In the genomic region with DNA sequence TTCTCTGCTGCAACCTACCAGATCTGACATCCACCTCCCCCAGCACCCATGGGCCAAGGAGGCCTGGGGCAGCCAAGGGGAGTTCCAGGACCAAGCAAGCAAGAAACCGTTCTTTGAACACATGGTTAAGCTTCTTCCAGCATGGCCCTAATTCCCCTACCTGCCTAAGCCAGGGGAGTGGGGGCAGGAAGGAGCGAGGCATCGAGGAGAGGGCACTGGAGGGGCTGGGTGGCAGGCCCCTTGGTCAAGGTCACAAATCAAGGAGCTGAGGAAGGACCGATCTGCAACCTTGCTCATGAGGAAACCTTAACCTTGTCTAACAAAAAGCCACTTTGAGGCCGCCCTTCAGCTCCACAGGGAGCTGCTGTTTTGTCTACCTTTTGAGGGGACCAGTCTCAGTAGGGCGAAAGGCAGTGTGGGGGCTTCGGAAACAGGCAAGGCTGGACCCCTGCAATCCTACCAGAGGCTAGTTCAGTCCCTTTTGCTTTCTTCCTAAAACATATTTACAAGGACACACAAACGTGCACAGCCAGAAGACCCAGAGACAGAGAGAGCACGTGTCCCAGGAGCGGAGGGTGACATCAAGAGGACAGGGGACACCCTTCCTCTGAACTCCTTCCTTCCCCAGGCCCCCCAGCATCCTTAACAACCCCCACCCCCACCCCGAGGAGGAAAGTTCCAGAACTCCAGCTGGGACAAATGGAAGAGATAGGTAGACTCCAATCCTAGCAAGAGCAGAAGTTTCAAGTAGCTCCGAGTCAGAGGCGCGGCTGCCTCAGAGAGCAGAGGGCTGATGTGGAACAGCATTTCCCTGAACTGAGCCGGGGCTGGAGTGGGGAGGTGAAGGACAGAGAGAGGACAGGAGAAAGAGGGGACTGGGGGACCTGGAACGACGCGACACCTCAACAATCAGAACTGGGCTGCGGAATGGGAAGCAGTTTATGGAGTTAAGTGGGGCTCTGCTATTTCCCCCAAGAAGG, we compare ENCODE assay signal across 17 cellular contexts. TPM values are rescaled to one million over a fixed set of nuclear protein-coding genes. Genes with fewer than 3 reads are reported as not detected.
DNase-seq lines count a peak whose midpoint lies in the region; ATAC-seq, FAIRE-seq and TF ChIP-seq lines count a peak whose summit lies in the region.
"Had no signal": no experiment of that assay in that cellular context is flagged by ENCODE, and none has a peak within 500 bp of the region (broad histone marks: within the 10 kb centered on the region; RNA-seq: fewer than 3 reads in every experiment).

No MANE protein-coding gene starts in this region.

- no peak overlapping the region for H3K4me3 ChIP-seq in HEK293 (ENCODE audit: low read depth, low read length)
- no peak overlapping the region for H3K4me3 ChIP-seq in GM12878
- no peak overlapping the region for H3K4me3 ChIP-seq in neural progenitor cell
- H3K4me3 ChIP-seq in gastrocnemius medialis: no peak overlapping the region

- H3K9me3 ChIP-seq in HEK293 (ENCODE audit: control insufficient read depth, insufficient read depth, low read depth, low read length) (no peaks in the 10 kb centered on the region), GM12878 (replicated peaks; ENCODE audit: control insufficient read depth, insufficient read depth, low read length) (no peaks in the 10 kb centered on the region), neural progenitor cell (ENCODE audit: low read depth) (no peaks in the 10 kb centered on the region), gastrocnemius medialis (no peaks in the 10 kb centered on the region)

- no peak for TF ChIP-seq RAD21 in GM12878 (IDR thresholded peaks at IDR 0.05; ENCODE audit: insufficient read depth, low read depth, low read length)

- SMC1A ChIA-PET in GM12878 (lab: Charles Lee; ENCODE audit: uncharacterized antibody, unreplicated experiment): interaction anchor here (0.8 to 7.2 kb wide), 8 partner anchors 10 to 199 kb away, joined by 3 to 72 read pairs (median 4); a partner anchor contains a TSS

- no peak for TF ChIP-seq EP300 in GM12878 (IDR thresholded peaks at IDR 0.05; ENCODE audit: borderline replicate concordance in 1 of 2, control insufficient read depth in 1 of 2, low read depth in 2 of 2, low read length in 2 of 2)

- H3K36me3 ChIP-seq in HEK293 (ENCODE audit: control insufficient read depth in 2 of 2, insufficient read depth in 1 of 2, low read length in 2 of 2) (no peaks in the 10 kb centered on the region), GM12878 (ENCODE audit: control insufficient read depth in 2 of 2, insufficient read depth in 2 of 2, low read length in 1 of 2) (no peaks in the 10 kb centered on the region), neural progenitor cell (no peaks in the 10 kb centered on the region), gastrocnemius medialis (no peaks in the 10 kb centered on the region)

- TF ChIP-seq CTCF in HEK293 (tag by site-specific recombination; IDR thresholded peaks at IDR 0.05) (no peak), GM12878 (IDR thresholded peaks at IDR 0.05 in 2 of 3, conservative IDR thresholded peaks at IDR 0.05 in 1 of 3; ENCODE audit: control insufficient read depth in 2 of 3, extremely low read depth in 1 of 3, insufficient read depth in 1 of 3, low read depth in 3 of 3, low read length in 3 of 3) (no peak), neural progenitor cell (IDR thresholded peaks at IDR 0.05) (no peak), gastrocnemius medialis (IDR thresholded peaks at IDR 0.05 in 4 of 5, conservative IDR thresholded peaks at IDR 0.05 in 1 of 5) (no peak)

- H3K9me3 Mint-ChIP-seq in activated T-cell treated with anti-CD3 and anti-CD28 coated beads, Interleukin-2, amount 50 U/mL, for 24 hours: no peaks in the 10 kb centered on the region
- no peaks in the 10 kb centered on the region for H3K9me3 Mint-ChIP-seq in activated T-cell treated with anti-CD3 and anti-CD28 coated beads, Interleukin-2, amount 50 U/mL, for 72 hours
- H3K9me3 Mint-ChIP-seq in neural progenitor cell: no peaks in the 10 kb centered on the region

- no peaks in the 10 kb centered on the region for H3K27me3 Mint-ChIP-seq in activated T-cell treated with anti-CD3 and anti-CD28 coated beads, Interleukin-2, amount 50 U/mL, for 24 hours
- H3K27me3 Mint-ChIP-seq in activated T-cell treated with anti-CD3 and anti-CD28 coated beads, Interleukin-2, amount 50 U/mL, for 72 hours (ENCODE audit: low read depth): no peaks in the 10 kb centered on the region
- peaks cover 9% of the 10 kb centered on the region for H3K27me3 Mint-ChIP-seq in neural progenitor cell (ENCODE audit: insufficient read depth, low read depth)

- H3K79me2 ChIP-seq in GM12878 (ENCODE audit: control insufficient read depth, insufficient read depth, low read length) (no peaks in the 10 kb centered on the region), neural progenitor cell (ENCODE audit: low read depth) (no peaks in the 10 kb centered on the region)

- H3K27ac ChIP-seq in HEK293 (ENCODE audit: extremely low read depth, low read depth, low read length): no peak overlapping the region; the same call in 1 of the 2 replicates
- no peak overlapping the region for H3K27ac ChIP-seq in GM12878 (ENCODE audit: control insufficient read depth, insufficient read depth)
- H3K27ac ChIP-seq in neural progenitor cell: no peak overlapping the region
- H3K27ac ChIP-seq in gastrocnemius medialis: no peak overlapping the region

- TF ChIP-seq POLR2A in GM12878 (IDR thresholded peaks at IDR 0.05; ENCODE audit: low read depth, low read length): no peak
- TF ChIP-seq POLR2A in gastrocnemius medialis (IDR thresholded peaks at IDR 0.05): no peak

- WGBS in GM12878 (ENCODE audit: insufficient coverage, insufficient replicate concordance, low lambda C conversion rate, missing lambda C conversion rate): 56% methylated on average over 18 of the region's 19 CpGs

- peaks cover 29% of the 10 kb centered on the region for H3K4me1 Mint-ChIP-seq in activated T-cell treated with anti-CD3 and anti-CD28 coated beads, Interleukin-2, amount 50 U/mL, for 24 hours (ENCODE audit: low read depth)
- H3K4me1 Mint-ChIP-seq in activated T-cell treated with anti-CD3 and anti-CD28 coated beads, Interleukin-2, amount 50 U/mL, for 72 hours (ENCODE audit: low read depth): peaks cover 31% of the 10 kb centered on the region
- H3K4me1 Mint-ChIP-seq in neural progenitor cell: peaks cover 52% of the 10 kb centered on the region

- peaks cover 16% of the 10 kb centered on the region for H3K4me1 ChIP-seq in HEK293 (ENCODE audit: control insufficient read depth, insufficient read depth, low read length)
- peaks cover 9% of the 10 kb centered on the region for H3K4me1 ChIP-seq in GM12878 (ENCODE audit: control insufficient read depth, insufficient read depth, low read length)
- H3K4me1 ChIP-seq in neural progenitor cell: peaks cover 7% of the 10 kb centered on the region
- H3K4me1 ChIP-seq in gastrocnemius medialis: peaks cover 0 to 4% of the 10 kb centered on the region in 2 donors

- H3F3A ChIP-seq in neural progenitor cell (ENCODE audit: low read depth): no peaks in the 10 kb centered on the region

- no peak for FAIRE-seq in GM12878 (lab: Jason Lieb, UNC)

- H3K9ac ChIP-seq in GM12878 (ENCODE audit: control insufficient read depth, insufficient read depth, low read length): no peak overlapping the region
- no peak overlapping the region for H3K9ac ChIP-seq in neural progenitor cell

- H3K27ac Mint-ChIP-seq in activated T-cell treated with anti-CD3 and anti-CD28 coated beads, Interleukin-2, amount 50 U/mL, for 24 hours: peak overlapping the region; percentile 83
- H3K27ac Mint-ChIP-seq in activated T-cell treated with anti-CD3 and anti-CD28 coated beads, Interleukin-2, amount 50 U/mL, for 72 hours: no peak overlapping the region
- peak overlapping the region; percentile 14 for H3K27ac Mint-ChIP-seq in neural progenitor cell

- RAD21 ChIA-PET in GM12878 (lab: Charles Lee; ENCODE audit: unreplicated experiment): interaction anchor here (0.6 to 6.1 kb wide), 13 partner anchors 10 to 277 kb away, joined by 3 to 64 read pairs (median 3); no protein-coding TSS in a partner anchor

- BruUV-seq in GM12878 (replicated peaks; lab: Mats Ljungman, UMichigan): no TSS peak

- 0 out of 2 replicates have a peak overlapping the region, but pooled peaks have one; percentile 24 for H3K4me2 ChIP-seq in GM12878 (ENCODE audit: control insufficient read depth, insufficient read depth)
- no peak overlapping the region for H3K4me2 ChIP-seq in neural progenitor cell

- H3K4me3 Mint-ChIP-seq in activated T-cell treated with anti-CD3 and anti-CD28 coated beads, Interleukin-2, amount 50 U/mL, for 24 hours: no peak overlapping the region
- H3K4me3 Mint-ChIP-seq in activated T-cell treated with anti-CD3 and anti-CD28 coated beads, Interleukin-2, amount 50 U/mL, for 72 hours: peak overlapping the region in 1 of 2 donors; percentile 22
- H3K4me3 Mint-ChIP-seq in neural progenitor cell: no peak overlapping the region

- CTCF ChIA-PET in HEK293 (lab: Yijun Ruan, JAX) (interaction anchor here (0.7 to 3.3 kb wide), 6 partner anchors 8 to 144 kb away, joined by 3 to 16 read pairs (median 8); no protein-coding TSS in a partner anchor), GM12878 (lab: Yijun Ruan, JAX) (interaction anchor here (0.7 to 5.0 kb wide), 18 partner anchors 8 to 279 kb away, joined by 3 to 62 read pairs (median 4); no protein-coding TSS in a partner anchor)

- no peak for ATAC-seq in activated T-cell treated with anti-CD3 and anti-CD28 coated beads, Interleukin-2, amount 50 U/mL, for 72 hours (replicated peaks in 1 of 2)
- ATAC-seq in GM12878 (peak; percentile 59), gastrocnemius medialis (no peak)

- peaks cover 43% of the 10 kb centered on the region for H3K36me3 Mint-ChIP-seq in activated T-cell treated with anti-CD3 and anti-CD28 coated beads, Interleukin-2, amount 50 U/mL, for 24 hours (ENCODE audit: low read depth)
- H3K36me3 Mint-ChIP-seq in activated T-cell treated with anti-CD3 and anti-CD28 coated beads, Interleukin-2, amount 50 U/mL, for 72 hours (ENCODE audit: insufficient read depth in 2 of 2): peaks cover 8 to 10% of the 10 kb centered on the region in 2 donors
- no peaks in the 10 kb centered on the region for H3K36me3 Mint-ChIP-seq in neural progenitor cell

- peak overlapping the region; percentile 42 for H2AFZ ChIP-seq in GM12878 (ENCODE audit: control insufficient read depth, low read depth, low read length)
- H2AFZ ChIP-seq in neural progenitor cell (replicated peaks): no peak overlapping the region

- no peaks in the 10 kb centered on the region for H3K27me3 ChIP-seq in GM12878 (replicated peaks in 1 of 2; ENCODE audit: control insufficient read depth in 2 of 2, insufficient read depth in 2 of 2, low read length in 1 of 2)
- no peaks in the 10 kb centered on the region for H3K27me3 ChIP-seq in neural progenitor cell
- no peaks in the 10 kb centered on the region for H3K27me3 ChIP-seq in gastrocnemius medialis

- DNase-seq in activated T-cell treated with anti-CD3 and anti-CD28 coated beads, Interleukin-2, amount 50 U/mL, for 24 hours: no peak
- DNase-seq in activated T-cell treated with anti-CD3 and anti-CD28 coated beads, Interleukin-2, amount 50 U/mL, for 72 hours: no peak
- no peak for DNase-seq in GM12878 (ENCODE audit: low read depth, low spot score)
- DNase-seq in neural progenitor cell (ENCODE audit: low spot score): no peak
- DNase-seq in gastrocnemius medialis: no peak
- no peak for DNase-seq in NCI-H1417 treated with DMSO at 0.1 percent for 48 hours (lab: John Stamatoyannopoulos, UW)
- no peak for DNase-seq in NCI-H2081 treated with DMSO at 0.1 percent for 48 hours (lab: John Stamatoyannopoulos, UW)
- DNase-seq: activated T-cell treated with anti-CD3 and anti-CD28 coated beads, Interleukin-2, amount 50 U/mL, for 1 hour; effector CD8-positive, alpha-beta T cell; EL; head of caudate nucleus; islet precursor cell; NCI-H1694 treated with DMSO at 0.1 percent for 48 hours; NCI-H446 treated with DMSO at 0.1 percent for 48 hours; SHP77 treated with DMSO at 0.1 percent for 48 hours; stimulated activated CD4-positive, alpha-beta T cell treated with anti-CD3 and anti-CD28 coated beads, Interleukin-1b, Interleukin-23, amount 100 ng/mL, for 48 hours had no signal

- H4K20me1 ChIP-seq in GM12878 (ENCODE audit: control insufficient read depth, insufficient read depth): no peaks in the 10 kb centered on the region
- H4K20me1 ChIP-seq in neural progenitor cell (ENCODE audit: low read depth): no peaks in the 10 kb centered on the region

- intact Hi-C loops in GM12878 (cut with micrococcal nuclease; ENCODE audit: unreplicated experiment): no loop called here
- intact Hi-C loops in gastrocnemius medialis (cut with DNase I; ENCODE audit: low total_unique reads): no loop called here

- POLR2A ChIA-PET in HEK293 (lab: Yijun Ruan, JAX) (no interaction called here), GM12878 (lab: Charles Lee) (interaction anchor here (0.5 to 1.4 kb wide), 5 partner anchors 11 to 741 kb away, joined by 3 to 5 read pairs (median 4); a partner anchor contains a TSS)

- in situ Hi-C loops in GM12878 (cut with MboI): no loop called here
- in situ Hi-C loops in gastrocnemius medialis (cut with MboI; ENCODE audit: low sequenced_read_pairs in 4 of 4): no loop called here

RNA-seq across cellular contexts. Expression of a gene that starts 28.2 kb away (rescaled TPM):
- 100 to 1,000 TPM; 253 to 291 TPM for total RNA-seq in activated T-cell treated with anti-CD3 and anti-CD28 coated beads, Interleukin-2, amount 50 U/mL, for 72 hours
- 1.5 and 2.0 TPM in 2 replicates for total RNA-seq in GM12878 (2013; cell fraction: nucleolus; rRNA removed)
- total RNA-seq in GM12878 (2014; rRNA removed) (0.40 and 0.65 TPM in 2 replicates), GM12878 (2014; rRNA removed; fragmentation: Illumina TruSeq; extraction: Trizol) (0.28 and 0.31 TPM in 2 replicates), GM12878 (2021) (1.3 and 1.5 TPM in 2 replicates), neural progenitor cell (ENCODE audit: low replicate concordance) (1.9 and 3.2 TPM in 2 replicates), gastrocnemius medialis (1 to 10 TPM; 3.4 to 6.7 (median 5.3) TPM)
- 0.35 TPM for polyA plus RNA-seq in GM12878 (2011; ENCODE audit: low read depth)
- polyA plus RNA-seq in GM12878 (2011; rRNA removed) (0.53 and 0.83 TPM in 2 replicates), GM12878 (2014; fragmentation: Illumina TruSeq; extraction: Trizol) (0.06 and 0.47 TPM in 2 replicates), GM12878 (2014; fragmentation: Nextera tagmentation; extraction: Ambion mirVana) (under 1 TPM; 0.02 TPM), GM12878 (2014; rRNA removed) (0.76 and 0.96 TPM in 2 replicates), GM12878 (2016; fragmentation: Nextera tagmentation; extraction: Ambion mirVana) (under 1 TPM; 0.69 to 0.74 TPM)
- 1.4 and 1.7 TPM in 2 replicates for polyA plus RNA-seq in GM12878 (2011; cell fraction: cytosol; rRNA removed)
- 1.5 and 1.8 TPM in 2 replicates for polyA plus RNA-seq in GM12878 (2011; cell fraction: nucleus; rRNA removed)
- 0.41 TPM in 2 replicates for polyA plus RNA-seq in GM12878 (2012)
- 1.3 and 2.2 TPM in 2 replicates for polyA minus RNA-seq in GM12878 (2011; rRNA and poly(A)+ RNA removed)
- 0.52 and 1.3 TPM in 2 replicates for polyA minus RNA-seq in GM12878 (2011; cell fraction: cytosol; rRNA and poly(A)+ RNA removed)
- polyA minus RNA-seq in GM12878 (2011; cell fraction: nucleus; rRNA and poly(A)+ RNA removed): 1.2 and 2.4 TPM in 2 replicates

Comparison
In these comparisons a context has a peak if more than half of its experiments do, and no peak if none do; other contexts are left out.
1. RNA of a gene that starts 28.2 kb away (total RNA-seq): 253 to 291 TPM in activated T-cell treated with anti-CD3 and anti-CD28 coated beads, Interleukin-2, amount 50 U/mL, for 72 hours; 3.4 to 6.7 TPM in gastrocnemius medialis, 1.9 to 3.2 TPM in neural progenitor cell and 0.28 to 2.0 TPM in GM12878; every median in the first group is over 10 times any median in the second.